In genomic region chr19:18117692-18118378, GRCh38 we compare ENCODE assay signal across 1 cellular context.
TF ChIP-seq lines count a peak whose summit lies in the region.

No MANE protein-coding gene starts in this region.

TF ChIP-seq in K562, 482 proteins besides CTCF, POLR2A, EP300 and RAD21 (continued from another document and continues in another):
- TF ChIP-seq, protein P1, sequence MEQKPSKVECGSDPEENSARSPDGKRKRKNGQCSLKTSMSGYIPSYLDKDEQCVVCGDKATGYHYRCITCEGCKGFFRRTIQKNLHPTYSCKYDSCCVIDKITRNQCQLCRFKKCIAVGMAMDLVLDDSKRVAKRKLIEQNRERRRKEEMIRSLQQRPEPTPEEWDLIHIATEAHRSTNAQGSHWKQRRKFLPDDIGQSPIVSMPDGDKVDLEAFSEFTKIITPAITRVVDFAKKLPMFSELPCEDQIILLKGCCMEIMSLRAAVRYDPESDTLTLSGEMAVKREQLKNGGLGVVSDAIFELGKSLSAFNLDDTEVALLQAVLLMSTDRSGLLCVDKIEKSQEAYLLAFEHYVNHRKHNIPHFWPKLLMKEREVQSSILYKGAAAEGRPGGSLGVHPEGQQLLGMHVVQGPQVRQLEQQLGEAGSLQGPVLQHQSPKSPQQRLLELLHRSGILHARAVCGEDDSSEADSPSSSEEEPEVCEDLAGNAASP (IDR thresholded peaks at IDR 0.05), result no peak
- TF ChIP-seq CTBP1 (IDR thresholded peaks at IDR 0.05; ENCODE audit: borderline replicate concordance) (peak; percentile 48; the same call in 1 of the 2 replicates), NR4A1 (CRISPR knock-in tag; IDR thresholded peaks at IDR 0.05) (no peak), NR4A1 (tag; IDR thresholded peaks at IDR 0.05) (no peak), CGGBP1 (CRISPR knock-in tag; IDR thresholded peaks at IDR 0.05) (no peak), U2AF2 (optimal IDR thresholded peaks at IDR 0.05; ENCODE audit: low read depth, low read length) (no peak), GTF2E2 (tag; IDR thresholded peaks at IDR 0.05) (no peak), CC2D1A (IDR thresholded peaks at IDR 0.05) (no peak), AFF1 (IDR thresholded peaks at IDR 0.05; ENCODE audit: low read depth in 1 of 2, partially characterized antibody in 2 of 2) (no peak), MTA3 (IDR thresholded peaks at IDR 0.05; ENCODE audit: borderline replicate concordance) (no peak; the same call in 1 of the 2 replicates), STAT5A (IDR thresholded peaks at IDR 0.05; ENCODE audit: borderline replicate concordance, low read length) (no peak), RAD51 (IDR thresholded peaks at IDR 0.05; ENCODE audit: borderline replicate concordance, low read depth) (no peak), SPI1 (IDR thresholded peaks at IDR 0.05; ENCODE audit: borderline replicate concordance, low read depth, low read length) (no peak), HMG20A (CRISPR knock-in tag; conservative IDR thresholded peaks at IDR 0.05) (no peak), HNRNPLL (IDR thresholded peaks at IDR 0.05; ENCODE audit: low read depth, low read length, poor library complexity, severe bottlenecking) (no peak), MBD2 (IDR thresholded peaks at IDR 0.05; ENCODE audit: borderline replicate concordance, low read depth) (no peak), GABPB1 (CRISPR knock-in tag; IDR thresholded peaks at IDR 0.05) (no peak), IRF9 (tag; IDR thresholded peaks at IDR 0.05) (no peak), POU5F1 (IDR thresholded peaks at IDR 0.05; ENCODE audit: borderline replicate concordance, low read depth, low read length, partially characterized antibody) (no peak), NBN (IDR thresholded peaks at IDR 0.05; ENCODE audit: low read depth) (no peak), FOXA3 (CRISPR knock-in tag; conservative IDR thresholded peaks at IDR 0.05 in 1 of 2, IDR thresholded peaks at IDR 0.05 in 1 of 2) (no peak), PHF21A (IDR thresholded peaks at IDR 0.05; ENCODE audit: borderline replicate concordance, low read depth) (no peak), CHD4 (IDR thresholded peaks at IDR 0.05; ENCODE audit: insufficient read depth, insufficient replicate concordance, low read depth, low read length, poor library complexity, severe bottlenecking) (no peak), NR2F6 (CRISPR knock-in tag; IDR thresholded peaks at IDR 0.05) (no peak), RHOXF2B (CRISPR knock-in tag; conservative IDR thresholded peaks at IDR 0.05) (no peak), ZNF165 (CRISPR knock-in tag; IDR thresholded peaks at IDR 0.05; ENCODE audit: borderline replicate concordance) (no peak), SIN3A (IDR thresholded peaks at IDR 0.05; ENCODE audit: borderline replicate concordance in 2 of 2, control insufficient read depth in 1 of 2, low read depth in 2 of 2, low read length in 2 of 2) (peak; percentile 50 to 96; a peak in 1 of 4 replicates), MYNN (IDR thresholded peaks at IDR 0.05) (no peak), MYNN (CRISPR knock-in tag; IDR thresholded peaks at IDR 0.05) (no peak), SIX5 (IDR thresholded peaks at IDR 0.05; ENCODE audit: borderline replicate concordance in 1 of 2, insufficient read depth in 1 of 2, low read depth in 1 of 2, low read length in 2 of 2) (no peak), STAT5B (CRISPR knock-in tag; IDR thresholded peaks at IDR 0.05) (no peak), ZHX1 (conservative IDR thresholded peaks at IDR 0.05; ENCODE audit: low read length) (0 out of 2 replicates have a peak, but pooled peaks have one; percentile 63), OTX1 (CRISPR knock-in tag; IDR thresholded peaks at IDR 0.05) (no peak), ZBTB2 (IDR thresholded peaks at IDR 0.05) (no peak)
- TF ChIP-seq, protein P2, sequence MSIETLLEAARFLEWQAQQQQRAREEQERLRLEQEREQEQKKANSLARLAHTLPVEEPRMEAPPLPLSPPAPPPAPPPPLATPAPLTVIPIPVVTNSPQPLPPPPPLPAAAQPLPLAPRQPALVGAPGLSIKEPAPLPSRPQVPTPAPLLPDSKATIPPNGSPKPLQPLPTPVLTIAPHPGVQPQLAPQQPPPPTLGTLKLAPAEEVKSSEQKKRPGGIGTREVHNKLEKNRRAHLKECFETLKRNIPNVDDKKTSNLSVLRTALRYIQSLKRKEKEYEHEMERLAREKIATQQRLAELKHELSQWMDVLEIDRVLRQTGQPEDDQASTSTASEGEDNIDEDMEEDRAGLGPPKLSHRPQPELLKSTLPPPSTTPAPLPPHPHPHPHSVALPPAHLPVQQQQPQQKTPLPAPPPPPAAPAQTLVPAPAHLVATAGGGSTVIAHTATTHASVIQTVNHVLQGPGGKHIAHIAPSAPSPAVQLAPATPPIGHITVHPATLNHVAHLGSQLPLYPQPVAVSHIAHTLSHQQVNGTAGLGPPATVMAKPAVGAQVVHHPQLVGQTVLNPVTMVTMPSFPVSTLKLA (conservative IDR thresholded peaks at IDR 0.05), result peak in 1 of 2 experiments; percentile 36; a peak in 2 of 4 replicates
- TF ChIP-seq, protein P3, sequence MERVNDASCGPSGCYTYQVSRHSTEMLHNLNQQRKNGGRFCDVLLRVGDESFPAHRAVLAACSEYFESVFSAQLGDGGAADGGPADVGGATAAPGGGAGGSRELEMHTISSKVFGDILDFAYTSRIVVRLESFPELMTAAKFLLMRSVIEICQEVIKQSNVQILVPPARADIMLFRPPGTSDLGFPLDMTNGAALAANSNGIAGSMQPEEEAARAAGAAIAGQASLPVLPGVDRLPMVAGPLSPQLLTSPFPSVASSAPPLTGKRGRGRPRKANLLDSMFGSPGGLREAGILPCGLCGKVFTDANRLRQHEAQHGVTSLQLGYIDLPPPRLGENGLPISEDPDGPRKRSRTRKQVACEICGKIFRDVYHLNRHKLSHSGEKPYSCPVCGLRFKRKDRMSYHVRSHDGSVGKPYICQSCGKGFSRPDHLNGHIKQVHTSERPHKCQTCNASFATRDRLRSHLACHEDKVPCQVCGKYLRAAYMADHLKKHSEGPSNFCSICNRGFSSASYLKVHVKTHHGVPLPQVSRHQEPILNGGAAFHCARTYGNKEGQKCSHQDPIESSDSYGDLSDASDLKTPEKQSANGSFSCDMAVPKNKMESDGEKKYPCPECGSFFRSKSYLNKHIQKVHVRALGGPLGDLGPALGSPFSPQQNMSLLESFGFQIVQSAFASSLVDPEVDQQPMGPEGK (CRISPR knock-in tag; IDR thresholded peaks at IDR 0.05; ENCODE audit: borderline replicate concordance), result no peak
- TF ChIP-seq, protein P4, sequence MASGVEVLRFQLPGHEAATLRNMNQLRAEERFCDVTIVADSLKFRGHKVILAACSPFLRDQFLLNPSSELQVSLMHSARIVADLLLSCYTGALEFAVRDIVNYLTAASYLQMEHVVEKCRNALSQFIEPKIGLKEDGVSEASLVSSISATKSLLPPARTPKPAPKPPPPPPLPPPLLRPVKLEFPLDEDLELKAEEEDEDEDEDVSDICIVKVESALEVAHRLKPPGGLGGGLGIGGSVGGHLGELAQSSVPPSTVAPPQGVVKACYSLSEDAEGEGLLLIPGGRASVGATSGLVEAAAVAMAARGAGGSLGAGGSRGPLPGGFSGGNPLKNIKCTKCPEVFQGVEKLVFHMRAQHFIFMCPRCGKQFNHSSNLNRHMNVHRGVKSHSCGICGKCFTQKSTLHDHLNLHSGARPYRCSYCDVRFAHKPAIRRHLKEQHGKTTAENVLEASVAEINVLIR (CRISPR knock-in tag; IDR thresholded peaks at IDR 0.05), result no peak
- TF ChIP-seq, protein P5, sequence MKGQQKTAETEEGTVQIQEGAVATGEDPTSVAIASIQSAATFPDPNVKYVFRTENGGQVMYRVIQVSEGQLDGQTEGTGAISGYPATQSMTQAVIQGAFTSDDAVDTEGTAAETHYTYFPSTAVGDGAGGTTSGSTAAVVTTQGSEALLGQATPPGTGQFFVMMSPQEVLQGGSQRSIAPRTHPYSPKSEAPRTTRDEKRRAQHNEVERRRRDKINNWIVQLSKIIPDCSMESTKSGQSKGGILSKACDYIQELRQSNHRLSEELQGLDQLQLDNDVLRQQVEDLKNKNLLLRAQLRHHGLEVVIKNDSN (CRISPR knock-in tag; IDR thresholded peaks at IDR 0.05), result no peak
- TF ChIP-seq, protein P6, sequence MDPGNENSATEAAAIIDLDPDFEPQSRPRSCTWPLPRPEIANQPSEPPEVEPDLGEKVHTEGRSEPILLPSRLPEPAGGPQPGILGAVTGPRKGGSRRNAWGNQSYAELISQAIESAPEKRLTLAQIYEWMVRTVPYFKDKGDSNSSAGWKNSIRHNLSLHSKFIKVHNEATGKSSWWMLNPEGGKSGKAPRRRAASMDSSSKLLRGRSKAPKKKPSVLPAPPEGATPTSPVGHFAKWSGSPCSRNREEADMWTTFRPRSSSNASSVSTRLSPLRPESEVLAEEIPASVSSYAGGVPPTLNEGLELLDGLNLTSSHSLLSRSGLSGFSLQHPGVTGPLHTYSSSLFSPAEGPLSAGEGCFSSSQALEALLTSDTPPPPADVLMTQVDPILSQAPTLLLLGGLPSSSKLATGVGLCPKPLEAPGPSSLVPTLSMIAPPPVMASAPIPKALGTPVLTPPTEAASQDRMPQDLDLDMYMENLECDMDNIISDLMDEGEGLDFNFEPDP (CRISPR knock-in tag; IDR thresholded peaks at IDR 0.05), result no peak
- TF ChIP-seq, protein P7, sequence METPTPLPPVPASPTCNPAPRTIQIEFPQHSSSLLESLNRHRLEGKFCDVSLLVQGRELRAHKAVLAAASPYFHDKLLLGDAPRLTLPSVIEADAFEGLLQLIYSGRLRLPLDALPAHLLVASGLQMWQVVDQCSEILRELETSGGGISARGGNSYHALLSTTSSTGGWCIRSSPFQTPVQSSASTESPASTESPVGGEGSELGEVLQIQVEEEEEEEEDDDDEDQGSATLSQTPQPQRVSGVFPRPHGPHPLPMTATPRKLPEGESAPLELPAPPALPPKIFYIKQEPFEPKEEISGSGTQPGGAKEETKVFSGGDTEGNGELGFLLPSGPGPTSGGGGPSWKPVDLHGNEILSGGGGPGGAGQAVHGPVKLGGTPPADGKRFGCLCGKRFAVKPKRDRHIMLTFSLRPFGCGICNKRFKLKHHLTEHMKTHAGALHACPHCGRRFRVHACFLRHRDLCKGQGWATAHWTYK (CRISPR knock-in tag; IDR thresholded peaks at IDR 0.05), result 0 out of 2 replicates have a peak, but pooled peaks have one; percentile 30
